15 cellular contexts compared by ENCODE assay signal in genomic region chr2:229129738-229130371, GRCh38.
DNase-seq lines count a peak whose midpoint lies in the region; ATAC-seq, FAIRE-seq and TF ChIP-seq lines count a peak whose summit lies in the region.
"Had no signal": no experiment of that assay in that cellular context is flagged by ENCODE, and none has a peak within 500 bp of the region (broad histone marks: within the 10 kb centered on the region; RNA-seq: fewer than 3 reads in every experiment).

No MANE protein-coding gene starts in this region.

- H3K27me3 ChIP-seq in heart right ventricle (no peaks in the 10 kb centered on the region), small intestine (ENCODE audit: control insufficient read depth in 2 of 2, insufficient read depth in 2 of 2, low read length in 2 of 2) (no peaks in the 10 kb centered on the region)
- H3K27me3 ChIP-seq: ovary had no signal

- H3K4me1 Mint-ChIP-seq in activated CD4-positive, alpha-beta T cell treated with anti-CD3 and anti-CD28 coated beads for 36 hours: no peaks in the 10 kb centered on the region
- H3K4me1 Mint-ChIP-seq: CD4-positive, CD25-positive, alpha-beta regulatory T cell had no signal

- no peak overlapping the region for H3K27ac Mint-ChIP-seq in activated CD4-positive, alpha-beta T cell treated with anti-CD3 and anti-CD28 coated beads for 36 hours
- H3K27ac Mint-ChIP-seq: CD4-positive, CD25-positive, alpha-beta regulatory T cell; T-helper 2 cell treated with Interferon-gamma antibody and Interleukin-4, amounts not matched to agents 5 μg/mL and 100 μg/mL, for 36 hours had no signal

- H3K27ac ChIP-seq in heart right ventricle: peak overlapping the region in 2 of 10 donors; percentile 1 to 53
- H3K27ac ChIP-seq in small intestine (ENCODE audit: low read depth in 1 of 2, low read length in 1 of 2): no peak overlapping the region
- H3K27ac ChIP-seq: HL-60 had no signal

- ATAC-seq in heart right ventricle: peak in 6 of 8 donors; percentile 32 to 75 (median 56)
- ATAC-seq in GM21737 (IDR thresholded peaks at IDR 0.05; ENCODE audit: unreplicated experiment): no peak
- ATAC-seq in sciatic nerve: no peak
- ATAC-seq in activated CD4-positive, alpha-beta T cell treated with anti-CD3 and anti-CD28 coated beads for 36 hours: no peak
- ATAC-seq in GM18511 (IDR thresholded peaks at IDR 0.05; ENCODE audit: unreplicated experiment): no peak

- no peak for TF ChIP-seq CTCF in heart right ventricle (IDR thresholded peaks at IDR 0.05)

- no peaks in the 10 kb centered on the region for H3K36me3 ChIP-seq in heart right ventricle
- H3K36me3 ChIP-seq in small intestine (ENCODE audit: control insufficient read depth in 2 of 2, insufficient read depth in 2 of 2, low read length in 2 of 2): no peaks in the 10 kb centered on the region
- H3K36me3 ChIP-seq: ovary had no signal

- H3K4me1 ChIP-seq in heart right ventricle (peaks cover 0 to 15% (median 8%) of the 10 kb centered on the region in 9 donors), small intestine (ENCODE audit: control insufficient read depth in 2 of 2, insufficient read depth in 1 of 2, low read depth in 1 of 2, low read length in 1 of 2) (no peaks in the 10 kb centered on the region)

- no peak overlapping the region for H3K4me3 Mint-ChIP-seq in activated CD4-positive, alpha-beta T cell treated with anti-CD3 and anti-CD28 coated beads for 36 hours
- H3K4me3 Mint-ChIP-seq: T-helper 2 cell treated with Interferon-gamma antibody and Interleukin-4, amounts not matched to agents 5 μg/mL and 100 μg/mL, for 36 hours had no signal

- intact Hi-C loops in heart right ventricle (cut with DNase I): loop anchor here in 8 of 10 donors (5.0 to 10.0 kb wide), 3 partner anchors 142 to 462 kb away; partner anchors contain the start of gene PID1 (in 5 of the 8)
- intact Hi-C loops in sciatic nerve (cut with DNase I): no loop called here
- intact Hi-C loops in activated CD4-positive, alpha-beta T cell treated with anti-CD3 and anti-CD28 coated beads for 36 hours (cut with DNase I, micrococcal nuclease): no loop called here

- WGBS in heart right ventricle, 2 donors: 47 to 49% methylated on average over 12 of the region's 12 CpGs
- WGBS in small intestine, 3 donors: 15 to 38% (median 35%) methylated on average over 12 of the region's 12 CpGs

- no peaks in the 10 kb centered on the region for H3K36me3 Mint-ChIP-seq in activated CD4-positive, alpha-beta T cell treated with anti-CD3 and anti-CD28 coated beads for 36 hours (ENCODE audit: low read depth)
- H3K36me3 Mint-ChIP-seq: CD4-positive, CD25-positive, alpha-beta regulatory T cell had no signal

- no peaks in the 10 kb centered on the region for H3K9me3 Mint-ChIP-seq in activated CD4-positive, alpha-beta T cell treated with anti-CD3 and anti-CD28 coated beads for 36 hours (ENCODE audit: low read depth)

- no peaks in the 10 kb centered on the region for H3K27me3 Mint-ChIP-seq in activated CD4-positive, alpha-beta T cell treated with anti-CD3 and anti-CD28 coated beads for 36 hours

- POLR2A ChIA-PET in activated CD4-positive, alpha-beta T cell treated with anti-CD3 and anti-CD28 coated beads for 36 hours (lab: Charles Lee): no interaction called here

- CTCF ChIA-PET in activated CD4-positive, alpha-beta T cell treated with anti-CD3 and anti-CD28 coated beads for 36 hours (lab: Charles Lee): no interaction called here

- H3K9me3 ChIP-seq in heart right ventricle (peaks cover 0 to 7% (median 0%) of the 10 kb centered on the region in 11 donors), small intestine (ENCODE audit: control insufficient read depth, low read depth) (no peaks in the 10 kb centered on the region)
- H3K9me3 ChIP-seq: ovary had no signal

- FAIRE-seq in small intestine (lab: Jason Lieb, UNC): no peak

- H3K4me3 ChIP-seq in heart right ventricle: no peak overlapping the region
- no peak overlapping the region for H3K4me3 ChIP-seq in small intestine (ENCODE audit: low read depth in 1 of 2, low read length in 2 of 2)
- H3K4me3 ChIP-seq: ovary had no signal

- peak; percentile 29 for DNase-seq in EH (ENCODE audit: low read depth)
- DNase-seq in amniotic epithelial cell (ENCODE audit: low read depth): peak; percentile 81
- DNase-seq in heart right ventricle: no peak
- peak; percentile 85 for DNase-seq in small intestine
- no peak for DNase-seq in sciatic nerve (ENCODE audit: low spot score)
- DNase-seq in activated CD4-positive, alpha-beta T cell treated with anti-CD3 and anti-CD28 coated beads for 36 hours: no peak
- DNase-seq: activated CD4-positive, alpha-beta T cell treated with anti-CD3 and anti-CD28 coated beads, Interleukin-2, amount 50 U/mL, for 4 hours; activated gamma-delta T cell treated with Interleukin-2 at 50 U/mL for 16 hours; CD4-positive, CD25-positive, alpha-beta regulatory T cell; NCI-H2227 treated with DMSO at 0.1 percent for 48 hours had no signal

Comparison
In these comparisons a context has a peak if more than half of its experiments do, and no peak if none do; other contexts are left out.
1. DNase-seq: peak in EH (single experiment), amniotic epithelial cell (single experiment) and small intestine (single experiment); none in heart right ventricle (0 of 2), sciatic nerve (single experiment) and activated CD4-positive, alpha-beta T cell treated with anti-CD3 and anti-CD28 coated beads for 36 hours (single experiment).
2. ATAC-seq: peak in heart right ventricle (6 of 8); none in GM21737 (single experiment), sciatic nerve (single experiment), activated CD4-positive, alpha-beta T cell treated with anti-CD3 and anti-CD28 coated beads for 36 hours (single experiment) and GM18511 (single experiment).
3. intact Hi-C loops: an anchor here in heart right ventricle (5.0 to 10.0 kb wide); none called in sciatic nerve and activated CD4-positive, alpha-beta T cell treated with anti-CD3 and anti-CD28 coated beads for 36 hours.